18 cellular contexts compared by ENCODE assay signal in genomic region chr21:20902998-20903397, GRCh38.
DNase-seq lines count a peak whose midpoint lies in the region; TF ChIP-seq lines count a peak whose summit lies in the region.
"Had no signal": no experiment of that assay in that cellular context is flagged by ENCODE, and none has a peak within 500 bp of the region (broad histone marks: within the 10 kb centered on the region; RNA-seq: fewer than 3 reads in every experiment).

No MANE protein-coding gene starts in this region.

- H3K9me3 ChIP-seq in Karpas-422 (ENCODE audit: low read length): no peaks in the 10 kb centered on the region; the same call in 1 of the 2 replicates
- H3K9me3 ChIP-seq in adipocyte (ENCODE audit: control insufficient read depth, low read length): no peaks in the 10 kb centered on the region
- no peaks in the 10 kb centered on the region for H3K9me3 ChIP-seq in suprapubic skin
- H3K9me3 ChIP-seq: BLaER1 treated with 17β-estradiol and CSF1 and Interleukin-3, amounts not matched to agents 10 nM and 100 nM had no signal

- H3K4me1 ChIP-seq in Karpas-422 (ENCODE audit: low read length): peaks cover 15% of the 10 kb centered on the region
- H3K4me1 ChIP-seq in adipocyte (ENCODE audit: control insufficient read depth, insufficient read depth, low read length): peaks cover 3% of the 10 kb centered on the region
- peaks cover 9% of the 10 kb centered on the region for H3K4me1 ChIP-seq in suprapubic skin
- no peaks in the 10 kb centered on the region for H3K4me1 ChIP-seq in mesendoderm (ENCODE audit: control insufficient read depth, low read depth, low read length)
- H3K4me1 ChIP-seq: BLaER1 treated with 17β-estradiol and CSF1 and Interleukin-3, amounts not matched to agents 10 nM and 100 nM had no signal

- TF ChIP-seq CTCF in suprapubic skin (IDR thresholded peaks at IDR 0.05): no peak

- no peak overlapping the region for H3K4ac ChIP-seq in mesendoderm (ENCODE audit: low read depth, low read length)

- H3K9ac ChIP-seq in Karpas-422 (ENCODE audit: low read length) (no peak overlapping the region), adipocyte (ENCODE audit: low read length) (no peak overlapping the region), mesendoderm (ENCODE audit: low read length) (no peak overlapping the region)
- H3K9ac ChIP-seq: BLaER1 treated with 17β-estradiol and CSF1 and Interleukin-3, amounts not matched to agents 10 nM and 100 nM had no signal

- no peak overlapping the region for H4K5ac ChIP-seq in mesendoderm (ENCODE audit: low read length)

- H2BK5ac ChIP-seq in mesendoderm (ENCODE audit: low read length): no peak overlapping the region

- no peak for TF ChIP-seq POLR2A in suprapubic skin (IDR thresholded peaks at IDR 0.05)

- H3K27me3 ChIP-seq in Karpas-422 (ENCODE audit: low read length) (no peaks in the 10 kb centered on the region), adipocyte (replicated peaks; ENCODE audit: control insufficient read depth, insufficient read depth, low read length) (no peaks in the 10 kb centered on the region), layer of hippocampus (ENCODE audit: control insufficient read depth, insufficient read depth, low read length) (no peaks in the 10 kb centered on the region), suprapubic skin (no peaks in the 10 kb centered on the region), mesendoderm (ENCODE audit: insufficient read depth, low read length, poor library complexity) (no peaks in the 10 kb centered on the region)
- H3K27me3 ChIP-seq: BLaER1 treated with 17β-estradiol and CSF1 and Interleukin-3, amounts not matched to agents 10 nM and 100 nM had no signal

- H4K20me1 ChIP-seq in Karpas-422 (ENCODE audit: insufficient read depth, low read depth, low read length): no peaks in the 10 kb centered on the region
- H4K20me1 ChIP-seq: BLaER1 treated with 17β-estradiol and CSF1 and Interleukin-3, amounts not matched to agents 10 nM and 100 nM had no signal

- no peaks in the 10 kb centered on the region for H3K36me3 ChIP-seq in Karpas-422 (ENCODE audit: insufficient read depth, low read length)
- no peaks in the 10 kb centered on the region for H3K36me3 ChIP-seq in adipocyte (ENCODE audit: control insufficient read depth, insufficient read depth, low read length, severe bottlenecking)
- H3K36me3 ChIP-seq in suprapubic skin: no peaks in the 10 kb centered on the region
- no peaks in the 10 kb centered on the region for H3K36me3 ChIP-seq in mesendoderm (ENCODE audit: control insufficient read depth, insufficient read depth, low read length)
- H3K36me3 ChIP-seq: BLaER1 treated with 17β-estradiol and CSF1 and Interleukin-3, amounts not matched to agents 10 nM and 100 nM had no signal

- peak overlapping the region; percentile 44 for H3K4me2 ChIP-seq in Karpas-422 (ENCODE audit: low read depth, low read length, poor library complexity, severe bottlenecking)
- H3K4me2 ChIP-seq in mesendoderm (ENCODE audit: low read length): no peak overlapping the region
- H3K4me2 ChIP-seq: BLaER1 treated with 17β-estradiol and CSF1 and Interleukin-3, amounts not matched to agents 10 nM and 100 nM had no signal

- H3K79me2 ChIP-seq in Karpas-422 (ENCODE audit: low read length) (no peaks in the 10 kb centered on the region), mesendoderm (ENCODE audit: control insufficient read depth, insufficient read depth, low read length) (no peaks in the 10 kb centered on the region)

- no peak overlapping the region for H2BK15ac ChIP-seq in mesendoderm (replicated peaks; ENCODE audit: low read depth)

- no peak overlapping the region for H3K27ac ChIP-seq in Karpas-422 (ENCODE audit: low read length)
- H3K27ac ChIP-seq in layer of hippocampus (ENCODE audit: low read depth, low read length): peak overlapping the region; percentile 95
- peak overlapping the region; percentile 56 for H3K27ac ChIP-seq in suprapubic skin
- no peak overlapping the region for H3K27ac ChIP-seq in mesendoderm (ENCODE audit: low read depth, low read length)
- H3K27ac ChIP-seq: BLaER1 treated with 17β-estradiol and CSF1 and Interleukin-3, amounts not matched to agents 10 nM and 100 nM; SK-N-MC had no signal

- DNase-seq in Karpas-422 (no peak), adipocyte (ENCODE audit: low read depth) (no peak), suprapubic skin (ENCODE audit: low spot score in 2 of 2) (no peak), mesendoderm (no peak), SHP77 (lab: John Stamatoyannopoulos, UW) (no peak), GDM1 (lab: John Stamatoyannopoulos, UW) (no peak)
- DNase-seq: CD8-positive, alpha-beta memory T cell; DMS79; H7; NCI-H1417; NCI-H1930; NCI-H345; NCI-H526; Right ventricle myocardium superior had no signal

- H3K18ac ChIP-seq in mesendoderm (ENCODE audit: low read length): no peak overlapping the region

- no peaks in the 10 kb centered on the region for H3K9me2 ChIP-seq in Karpas-422 (replicated peaks; ENCODE audit: insufficient read depth, low read length)

- H2AFZ ChIP-seq in Karpas-422 (ENCODE audit: low read length): peak overlapping the region; percentile 89; the same call in 1 of the 2 replicates

- no peak overlapping the region for H3K23ac ChIP-seq in mesendoderm (ENCODE audit: low read length)

- no peak overlapping the region for H3K56ac ChIP-seq in mesendoderm (ENCODE audit: low read length)

- no peak for TF ChIP-seq EP300 in suprapubic skin (IDR thresholded peaks at IDR 0.05)

- no peak overlapping the region for H4K8ac ChIP-seq in mesendoderm (ENCODE audit: low read depth, low read length)

- H2BK120ac ChIP-seq in mesendoderm (ENCODE audit: low read depth, low read length): no peak overlapping the region

- 0 out of 2 replicates have a peak overlapping the region, but pooled peaks have one; percentile 12 for H3K4me3 ChIP-seq in Karpas-422 (ENCODE audit: low read length)
- peak overlapping the region; percentile 6 for H3K4me3 ChIP-seq in adipocyte (ENCODE audit: low read length)
- H3K4me3 ChIP-seq in suprapubic skin: no peak overlapping the region
- H3K4me3 ChIP-seq in mesendoderm (ENCODE audit: low read length): no peak overlapping the region
- H3K4me3 ChIP-seq: BLaER1 treated with 17β-estradiol and CSF1 and Interleukin-3, amounts not matched to agents 10 nM and 100 nM; K562; SK-N-MC had no signal

- no peaks in the 10 kb centered on the region for H3K79me1 ChIP-seq in mesendoderm (ENCODE audit: low read length)

- no peak overlapping the region for H2AK5ac ChIP-seq in mesendoderm (ENCODE audit: low read length)

Comparison
In these comparisons a context has a peak if more than half of its experiments do, and no peak if none do; other contexts are left out.
1. H3K27ac ChIP-seq: peak in layer of hippocampus (single experiment) and suprapubic skin (single experiment); none in Karpas-422 (single experiment) and mesendoderm (single experiment).
2. H3K4me3 ChIP-seq: peak in Karpas-422 (single experiment) and adipocyte (single experiment); none in suprapubic skin (single experiment) and mesendoderm (single experiment).